1 cellular context compared by ENCODE assay signal in genomic region chr5:173029499-173029921, GRCh38.
TF ChIP-seq lines count a peak whose summit lies in the region.

No MANE protein-coding gene starts in this region.

TF ChIP-seq in IMR-90, 13 proteins besides CTCF, POLR2A, EP300 and RAD21:
- TF ChIP-seq USF2 (IDR thresholded peaks at IDR 0.05; ENCODE audit: low read depth, low read length) (no peak), CEBPB (IDR thresholded peaks at IDR 0.05; ENCODE audit: low read depth, low read length) (no peak), RCOR1 (IDR thresholded peaks at IDR 0.05; ENCODE audit: insufficient replicate concordance, low read length) (no peak), FOS (IDR thresholded peaks at IDR 0.05; ENCODE audit: low read depth, low read length) (no peak), NFE2L2 (IDR thresholded peaks at IDR 0.05; ENCODE audit: low read depth, low read length) (no peak), BHLHE40 (IDR thresholded peaks at IDR 0.05; ENCODE audit: low read depth, low read length) (no peak), RFX5 (IDR thresholded peaks at IDR 0.05; ENCODE audit: low read depth, low read length) (no peak), SMC3 (IDR thresholded peaks at IDR 0.05; ENCODE audit: low read depth, low read length) (no peak), ELK1 (IDR thresholded peaks at IDR 0.05; ENCODE audit: borderline replicate concordance, low read depth, low read length) (no peak), MXI1 (IDR thresholded peaks at IDR 0.05; ENCODE audit: borderline replicate concordance, low read depth, low read length) (no peak), CHD1 (IDR thresholded peaks at IDR 0.05; ENCODE audit: low read depth, low read length) (no peak), MAZ (IDR thresholded peaks at IDR 0.05; ENCODE audit: borderline replicate concordance, low read depth, low read length) (no peak), MAFK (IDR thresholded peaks at IDR 0.05; ENCODE audit: low read depth, low read length) (no peak)
